In genomic region chr17:386145-386876, GRCh38 we compare ENCODE assay signal across 8 cellular contexts. TPM values are rescaled to one million over a fixed set of nuclear protein-coding genes. Genes with fewer than 3 reads are reported as not detected.
DNase-seq lines count a peak whose midpoint lies in the region; FAIRE-seq and TF ChIP-seq lines count a peak whose summit lies in the region.

No MANE protein-coding gene starts in this region.

- H4K91ac ChIP-seq in mesenchymal stem cell (ENCODE audit: low read length): no peak overlapping the region

- H2BK12ac ChIP-seq in mesenchymal stem cell (ENCODE audit: low read length in 2 of 2): no peak overlapping the region

- TF ChIP-seq CTCF in MM.1S (IDR thresholded peaks at IDR 0.05; ENCODE audit: low read length) (peak; percentile 29), dorsolateral prefrontal cortex (IDR thresholded peaks at IDR 0.05 in 54 of 56, conservative IDR thresholded peaks at IDR 0.05 in 2 of 56; ENCODE audit: low read depth in 1 of 56, partially characterized antibody in 56 of 56) (peak; percentile 18 to 87 (median 64))

- H3K4me1 ChIP-seq in MM.1S (ENCODE audit: low read length): no peaks in the 10 kb centered on the region
- H3K4me1 ChIP-seq in mesenchymal stem cell (ENCODE audit: control insufficient read depth, insufficient read depth, low read depth, low read length): peaks cover 34% of the 10 kb centered on the region

- no peaks in the 10 kb centered on the region for H4K20me1 ChIP-seq in MM.1S (ENCODE audit: insufficient read depth, low read length)

- H3K4ac ChIP-seq in mesenchymal stem cell (ENCODE audit: low read depth in 1 of 2, low read length in 2 of 2): no peak overlapping the region

- peaks cover 2% of the 10 kb centered on the region for H3K79me1 ChIP-seq in mesenchymal stem cell (replicated peaks; ENCODE audit: low read length, poor library complexity, severe bottlenecking)

- H2BK15ac ChIP-seq in mesenchymal stem cell (ENCODE audit: low read depth, poor library complexity, severe bottlenecking): no peak overlapping the region

- no peak overlapping the region for H3K23ac ChIP-seq in mesenchymal stem cell (ENCODE audit: low read length in 2 of 2)

- no peak overlapping the region for H3K18ac ChIP-seq in mesenchymal stem cell (ENCODE audit: low read depth in 1 of 2, low read length in 2 of 2)

- intact Hi-C loops in dorsolateral prefrontal cortex (cut with DNase I): loop anchor here (2.0 to 5.0 kb wide), 3 partner anchors 222 to 244 kb away; no protein-coding TSS in a partner anchor

- H3K79me2 ChIP-seq in MM.1S (ENCODE audit: low read length): no peaks in the 10 kb centered on the region

- H3K4me2 ChIP-seq in MM.1S (ENCODE audit: low read depth, low read length) (peak overlapping the region; percentile 75), mesenchymal stem cell (ENCODE audit: low read length, poor library complexity, severe bottlenecking) (peak overlapping the region; percentile 79)

- H3K4me3 ChIP-seq in MM.1S (ENCODE audit: low read length) (no peak overlapping the region), dorsolateral prefrontal cortex (peak overlapping the region in 46 of 59 donors; percentile 15 to 66 (median 48)), mesenchymal stem cell (ENCODE audit: insufficient read depth in 1 of 2, low read depth in 1 of 2, low read length in 2 of 2) (peak overlapping the region in 1 of 2 experiments; percentile 60)

- H3K14ac ChIP-seq in mesenchymal stem cell (ENCODE audit: low read length in 2 of 2): no peak overlapping the region

- no peak overlapping the region for H2BK5ac ChIP-seq in mesenchymal stem cell (ENCODE audit: low read depth, low read length, poor library complexity, severe bottlenecking)

- DNase-seq in 8988T (peak; percentile 88), GM12891 (ENCODE audit: insufficient read length, low spot score) (peak; percentile 93), MM.1S (peak; percentile 49), dorsolateral prefrontal cortex (peak in 8 of 10 donors; percentile 34 to 83 (median 64)), mesenchymal stem cell (peak; percentile 46)
- peak; percentile 49 to 61 for DNase-seq in activated CD4-positive, alpha-beta T cell treated with anti-CD3 and anti-CD28 coated beads, Interleukin-2, amount 50 U/mL, for 24 hours (ENCODE audit: low read depth in 1 of 2, low spot score in 1 of 2)
- peak; percentile 61 to 67 for DNase-seq in stimulated activated CD8-positive, alpha-beta memory T cell treated with anti-CD3 and anti-CD28 coated beads, Interleukin-2, amount 100 ng/mL, for 48 hours (ENCODE audit: low read depth in 2 of 2)
- no peak for DNase-seq in NK-92 treated with Interleukin-12 subunit alpha and Interleukin-12 subunit beta, amount 100 ng/mL, for 24 hours (lab: John Stamatoyannopoulos, UW)

- H3K27ac ChIP-seq in MM.1S (ENCODE audit: low read length): no peak overlapping the region
- peak overlapping the region in 2 of 59 donors; percentile 44 to 46 for H3K27ac ChIP-seq in dorsolateral prefrontal cortex
- H3K27ac ChIP-seq in mesenchymal stem cell (ENCODE audit: low read length, poor library complexity, severe bottlenecking): no peak overlapping the region

- no peak for TF ChIP-seq POLR2A in GM12891 (IDR thresholded peaks at IDR 0.05; ENCODE audit: low read depth, low read length)

- no peaks in the 10 kb centered on the region for H3K9me2 ChIP-seq in MM.1S (replicated peaks; ENCODE audit: insufficient read depth, low read length)

- H2AK5ac ChIP-seq in mesenchymal stem cell (ENCODE audit: low read length, severe bottlenecking): no peak overlapping the region

- H3K9me3 ChIP-seq in MM.1S (replicated peaks; ENCODE audit: insufficient read depth, low read length) (no peaks in the 10 kb centered on the region), mesenchymal stem cell (ENCODE audit: control insufficient read depth, low read length) (peaks cover 10% of the 10 kb centered on the region)

- H2AFZ ChIP-seq in MM.1S (ENCODE audit: low read length) (0 out of 2 replicates have a peak overlapping the region, but pooled peaks have one; percentile 16), mesenchymal stem cell (ENCODE audit: low read depth, low read length) (peak overlapping the region; percentile 23)

- FAIRE-seq in GM12891 (lab: Jason Lieb, UNC): peak; percentile 51

- WGBS in mesenchymal stem cell: 16% methylated on average over 31 of the region's 56 CpGs

- no peaks in the 10 kb centered on the region for H3K36me3 ChIP-seq in MM.1S (replicated peaks; ENCODE audit: insufficient read depth, low read length)
- no peaks in the 10 kb centered on the region for H3K36me3 ChIP-seq in mesenchymal stem cell (ENCODE audit: control insufficient read depth in 1 of 2, insufficient read depth in 2 of 2, low read depth in 1 of 2, low read length in 2 of 2)

- peaks cover 84% of the 10 kb centered on the region for H3K27me3 ChIP-seq in MM.1S (replicated peaks; ENCODE audit: insufficient read depth, low read length)
- peaks cover 0 to 6% (median 0%) of the 10 kb centered on the region in 45 donors for H3K27me3 ChIP-seq in dorsolateral prefrontal cortex
- peaks cover 0 to 45% of the 10 kb centered on the region in 2 experiments for H3K27me3 ChIP-seq in mesenchymal stem cell (ENCODE audit: control insufficient read depth in 1 of 2, insufficient read depth in 1 of 2, low read length in 2 of 2)

- no peak overlapping the region for H2BK120ac ChIP-seq in mesenchymal stem cell (ENCODE audit: low read depth, low read length)

- H4K8ac ChIP-seq in mesenchymal stem cell (ENCODE audit: low read length): no peak overlapping the region

- H3F3A ChIP-seq in MM.1S (ENCODE audit: insufficient read depth, low read length): no peaks in the 10 kb centered on the region

- no peak overlapping the region for H3K9ac ChIP-seq in MM.1S (ENCODE audit: low read length)
- no peak overlapping the region for H3K9ac ChIP-seq in mesenchymal stem cell (ENCODE audit: low read length)

TF ChIP-seq in GM12891, 5 proteins besides CTCF, POLR2A, EP300 and RAD21:
- no peak for TF ChIP-seq SPI1 (IDR thresholded peaks at IDR 0.05; ENCODE audit: low read depth, low read length)
- no peak for TF ChIP-seq POLR2AphosphoS5 (IDR thresholded peaks at IDR 0.05; ENCODE audit: low read depth, low read length)
- TF ChIP-seq PAX5 (IDR thresholded peaks at IDR 0.05; ENCODE audit: insufficient read depth, low read length, severe bottlenecking): no peak
- TF ChIP-seq POU2F2 (IDR thresholded peaks at IDR 0.05; ENCODE audit: low read depth, low read length): no peak
- no peak for TF ChIP-seq TAF1 (IDR thresholded peaks at IDR 0.05; ENCODE audit: low read depth, low read length)

RNA-seq across cellular contexts. Expression of gene RPH3AL, which starts 33.7 kb away (rescaled TPM):
- polyA plus RNA-seq in GM12891 (2012; ENCODE audit: low read depth, missing spikeins): 0.30 TPM
- total RNA-seq in dorsolateral prefrontal cortex: 10 to 100 TPM in 51 of 120 experiments, 1 to 10 TPM in 69; 4.2 to 18.6 (median 9.3) TPM
- 4.0 TPM for polyA plus RNA-seq in mesenchymal stem cell (2013, experiment 1 of 2)
- polyA plus RNA-seq in mesenchymal stem cell (2013, experiment 2 of 2): 3.6 TPM

RNA-seq across cellular contexts. Expression of gene RFLNB, which starts 59.4 kb away (rescaled TPM):
- polyA plus RNA-seq in GM12891 (2012; ENCODE audit: low read depth, missing spikeins): 2.6 TPM
- total RNA-seq in dorsolateral prefrontal cortex: 10 to 100 TPM in 19 of 120 experiments, 1 to 10 TPM in 101; 2.4 to 18.7 (median 7.0) TPM
- 42.1 TPM for polyA plus RNA-seq in mesenchymal stem cell (2013, experiment 1 of 2)
- 43.8 TPM for polyA plus RNA-seq in mesenchymal stem cell (2013, experiment 2 of 2)
